In genomic region chr19:23261496-23262020, GRCh38 we compare ENCODE assay signal across 30 cellular contexts.
"Had no signal": no experiment of that assay in that cellular context is flagged by ENCODE, and none has a peak within 500 bp of the region (broad histone marks: within the 10 kb centered on the region; RNA-seq: fewer than 3 reads in every experiment).

No MANE protein-coding gene starts in this region.

- DNase-seq: cortex of kidney; effector memory CD8-positive, alpha-beta T cell; erythroblast; esophagus squamous epithelium; foreskin melanocyte; glutamatergic neuron; heart right ventricle; hippocampal formation; islet precursor cell; kidney glomerular epithelial cell; left colon; left ventricle myocardium superior; mesenchymal stem cell; naive thymus-derived CD4-positive, alpha-beta T cell; nucleus accumbens; ovary; posterior cingulate gyrus; psoas muscle; right cardiac atrium; spleen; stimulated activated CD4-positive, alpha-beta T cell treated with anti-CD3 and anti-CD28 coated beads, Interleukin-4, amount 100 ng/mL, for 4 hours; stimulated activated naive CD8-positive, alpha-beta T cell treated with anti-CD3 and anti-CD28 coated beads, Interleukin-15, Interleukin-2, amounts not matched to agents 100 U/mL and 50 U/mL, for 24 hours; substantia nigra; testis; tibial artery had no signal

- H3K27ac Mint-ChIP-seq: mesothelial cell of epicardium; nephron; neural progenitor cell; stimulated activated memory B cell treated with anti-CD40 and anti-IgM and Interleukin-4, amounts not matched to agents 10 μg/mL and 1 μg/mL and 100 μg/mL, for 72 hours; type B pancreatic cell had no signal

- H3K27me3 Mint-ChIP-seq: effector memory CD8-positive, alpha-beta T cell; naive thymus-derived CD4-positive, alpha-beta T cell; stimulated activated memory B cell treated with anti-CD40 and anti-IgM and Interleukin-4, amounts not matched to agents 10 μg/mL and 1 μg/mL and 100 μg/mL, for 72 hours; type B pancreatic cell had no signal

- ATAC-seq: effector memory CD8-positive, alpha-beta T cell; heart right ventricle; left colon; left ventricle myocardium superior; naive thymus-derived CD4-positive, alpha-beta T cell; psoas muscle; right cardiac atrium; stimulated activated memory B cell treated with anti-CD40 and anti-IgM and Interleukin-4, amounts not matched to agents 10 μg/mL and 1 μg/mL and 100 μg/mL, for 72 hours; stimulated activated naive CD8-positive, alpha-beta T cell treated with anti-CD3 and anti-CD28 coated beads, Interleukin-15, Interleukin-2, amounts not matched to agents 100 U/mL and 50 U/mL, for 24 hours had no signal

- H3K4me3 Mint-ChIP-seq: effector memory CD8-positive, alpha-beta T cell; mesothelial cell of epicardium; naive thymus-derived CD4-positive, alpha-beta T cell; nephron; neural progenitor cell; stimulated activated memory B cell treated with anti-CD40 and anti-IgM and Interleukin-4, amounts not matched to agents 10 μg/mL and 1 μg/mL and 100 μg/mL, for 72 hours; type B pancreatic cell had no signal

- H3K9me3 Mint-ChIP-seq: effector memory CD8-positive, alpha-beta T cell; mesothelial cell of epicardium; nephron; neural progenitor cell; stimulated activated memory B cell treated with anti-CD40 and anti-IgM and Interleukin-4, amounts not matched to agents 10 μg/mL and 1 μg/mL and 100 μg/mL, for 72 hours; type B pancreatic cell had no signal

- H3K4me1 Mint-ChIP-seq: mesothelial cell of epicardium; nephron; neural progenitor cell; stimulated activated memory B cell treated with anti-CD40 and anti-IgM and Interleukin-4, amounts not matched to agents 10 μg/mL and 1 μg/mL and 100 μg/mL, for 72 hours had no signal
